In genomic region chr2:222708274-222708710, GRCh38 we compare ENCODE assay signal across 8 cellular contexts. TPM values are rescaled to one million over a fixed set of nuclear protein-coding genes. Genes with fewer than 3 reads are reported as not detected.
A peak's percentile ranks its signal among the peaks of the same experiment; 100 is the strongest.
DNase-seq lines count a peak whose midpoint lies in the region; ATAC-seq and TF ChIP-seq lines count a peak whose summit lies in the region.

No MANE protein-coding gene starts in this region.

- peak overlapping the region; percentile 23 for H2AFZ ChIP-seq in parathyroid adenoma

- 12 to 13% methylated on average over 9 to 11 of the region's 12 CpGs for WGBS in gastroesophageal sphincter (ENCODE audit: low coverage in 1 of 2), 2 donors
- 12 to 16% methylated on average over 12 of the region's 12 CpGs for WGBS in upper lobe of left lung, 2 donors

- TF ChIP-seq POLR2A in gastroesophageal sphincter (IDR thresholded peaks at IDR 0.05) (no peak), upper lobe of left lung (IDR thresholded peaks at IDR 0.05) (no peak)

- in situ Hi-C loops in KBM-7 (cut with MboI; ENCODE audit: low pct_unique_long_range_greater_than_20kb, low sequenced_read_pairs) = no loop called here

- H3K4me1 ChIP-seq in SJCRH30 = peaks cover 15% of the 10 kb centered on the region
- H3K4me1 ChIP-seq in gastroesophageal sphincter = peaks cover 6 to 41% (median 9%) of the 10 kb centered on the region in 3 donors
- H3K4me1 ChIP-seq in parathyroid adenoma = peaks cover 9% of the 10 kb centered on the region
- H3K4me1 ChIP-seq in upper lobe of left lung = peaks cover 12 to 29% (median 25%) of the 10 kb centered on the region in 4 donors

- no peak overlapping the region for H3K9ac ChIP-seq in parathyroid adenoma

- no peak overlapping the region for H3K4me2 ChIP-seq in parathyroid adenoma (ENCODE audit: low read length)

- H3K9me3 ChIP-seq in SJCRH30 (replicated peaks) (no peaks in the 10 kb centered on the region), gastroesophageal sphincter (no peaks in the 10 kb centered on the region), parathyroid adenoma (ENCODE audit: control insufficient read depth, low read length) (no peaks in the 10 kb centered on the region), upper lobe of left lung (no peaks in the 10 kb centered on the region)

- H3K27me3 ChIP-seq in SJCRH30 (no peaks in the 10 kb centered on the region), gastroesophageal sphincter (no peaks in the 10 kb centered on the region), parathyroid adenoma (ENCODE audit: control insufficient read depth, insufficient read depth, low read length) (no peaks in the 10 kb centered on the region), upper lobe of left lung (no peaks in the 10 kb centered on the region)

- peak; percentile 94 for TF ChIP-seq CTCF in GM10266 (IDR thresholded peaks at IDR 0.05; ENCODE audit: control insufficient read depth, insufficient read depth, low read depth, missing control alignments)
- TF ChIP-seq CTCF in gastroesophageal sphincter (IDR thresholded peaks at IDR 0.05) = peak; percentile 96 to 98 (median 98)
- TF ChIP-seq CTCF in parathyroid adenoma (IDR thresholded peaks at IDR 0.05) = peak; percentile 97
- peak; percentile 90 to 97 (median 92) for TF ChIP-seq CTCF in upper lobe of left lung (IDR thresholded peaks at IDR 0.05)

- DNase-seq in GM10266 (ENCODE audit: extremely low spot score) (no peak), KBM-7 (peak; percentile 72), SJCRH30 (peak; percentile 82 to 90), upper lobe of left lung (peak; percentile 35 to 85), 8988T (no peak)
- DNase-seq in activated effector memory CD4-positive, alpha-beta T cell treated with anti-CD3 and anti-CD28 coated beads, Interleukin-2, amount 50 U/mL, for 16 hours = peak; percentile 91

- peak; percentile 39 for ATAC-seq in gastroesophageal sphincter
- ATAC-seq in upper lobe of left lung (ENCODE audit: low FRiP score in 2 of 2) = peak; percentile 83 to 84

- H3K4me3 ChIP-seq in SJCRH30 (peak overlapping the region; percentile 15), gastroesophageal sphincter (no peak overlapping the region), parathyroid adenoma (ENCODE audit: low read depth, low read length) (no peak overlapping the region), upper lobe of left lung (no peak overlapping the region)

- H3K79me2 ChIP-seq in parathyroid adenoma = no peaks in the 10 kb centered on the region

- H3K36me3 ChIP-seq in SJCRH30 = no peaks in the 10 kb centered on the region
- H3K36me3 ChIP-seq in gastroesophageal sphincter = no peaks in the 10 kb centered on the region
- H3K36me3 ChIP-seq in parathyroid adenoma (ENCODE audit: control insufficient read depth, insufficient read depth, low read length) = no peaks in the 10 kb centered on the region
- H3K36me3 ChIP-seq in upper lobe of left lung = no peaks in the 10 kb centered on the region

- peak overlapping the region; percentile 89 for H3K27ac ChIP-seq in SJCRH30
- H3K27ac ChIP-seq in gastroesophageal sphincter = no peak overlapping the region
- H3K27ac ChIP-seq in parathyroid adenoma = no peak overlapping the region
- no peak overlapping the region for H3K27ac ChIP-seq in upper lobe of left lung

- TF ChIP-seq EP300 in gastroesophageal sphincter (IDR thresholded peaks at IDR 0.05) = no peak
- no peak for TF ChIP-seq EP300 in upper lobe of left lung (IDR thresholded peaks at IDR 0.05)

RNA-seq across cellular contexts. Expression of gene MOGAT1, which starts 36.8 kb away (rescaled TPM):
- not detected in 2 replicates for total RNA-seq in SJCRH30 (2014; rRNA removed; shearing (Covaris generic))
- not detected for total RNA-seq in gastroesophageal sphincter
- total RNA-seq in upper lobe of left lung = 1 to 10 TPM in 4 of 6 donors, under 1 TPM in 2; 0.46 to 4.4 (median 1.1) TPM

RNA-seq across cellular contexts. Expression of gene FARSB, which starts 52.4 kb away (rescaled TPM):
- 76.0 and 78.9 TPM in 2 replicates for total RNA-seq in SJCRH30 (2014; rRNA removed; shearing (Covaris generic))
- 10 to 100 TPM; 11.1 to 14.3 (median 13.0) TPM for total RNA-seq in gastroesophageal sphincter
- 10 to 100 TPM in 3 of 6 donors, 1 to 10 TPM in 3; 2.0 to 12.5 (median 10.2) TPM for total RNA-seq in upper lobe of left lung

Comparison
In these comparisons a context has a peak if more than half of its experiments do, and no peak if none do; other contexts are left out.
1. DNase-seq: peak in KBM-7 (single experiment), SJCRH30 (2 of 2), activated effector memory CD4-positive, alpha-beta T cell treated with anti-CD3 and anti-CD28 coated beads, Interleukin-2, amount 50 U/mL, for 16 hours (single experiment) and upper lobe of left lung (2 of 2); none in GM10266 (single experiment) and 8988T (single experiment).
2. Peak in every context shown above with its lines, with median percentiles within 50 percentile points of each other: CTCF ChIP-seq.